In genomic region chr4:84529169-84529751, GRCh38 we compare ENCODE assay signal across 9 cellular contexts. TPM values are rescaled to one million over a fixed set of nuclear protein-coding genes. Genes with fewer than 3 reads are reported as not detected.
DNase-seq lines count a peak whose midpoint lies in the region; ATAC-seq, FAIRE-seq and TF ChIP-seq lines count a peak whose summit lies in the region.
"Had no signal": no experiment of that assay in that cellular context is flagged by ENCODE, and none has a peak within 500 bp of the region (broad histone marks: within the 10 kb centered on the region; RNA-seq: fewer than 3 reads in every experiment).

No MANE protein-coding gene starts in this region.

- H3K4me3 ChIP-seq in A549 (no peak overlapping the region), GM12864 (ENCODE audit: low read depth, low read length) (no peak overlapping the region), astrocyte (ENCODE audit: insufficient read depth, low read depth, low read length) (no peak overlapping the region), right lobe of liver (no peak overlapping the region)

- peaks cover 6% of the 10 kb centered on the region for H3K9me3 Mint-ChIP-seq in astrocyte (ENCODE audit: unreplicated experiment)
- no peaks in the 10 kb centered on the region for H3K9me3 Mint-ChIP-seq in activated CD4-positive, alpha-beta memory T cell treated with anti-CD3 and anti-CD28 coated beads, Interleukin-2, amount 10 ng/mL, durations not matched to agents 7 days and 5 days
- H3K9me3 Mint-ChIP-seq: dendritic cell treated with granulocyte-macrophage colony-stimulating factor and Interleukin-4, amounts not matched to agents 40 ng/mL and 50 ng/mL, for 4 days had no signal

- H3K4me2 ChIP-seq in A549: no peak overlapping the region
- no peak overlapping the region for H3K4me2 ChIP-seq in astrocyte (ENCODE audit: low read length)

- no peaks in the 10 kb centered on the region for H3K27me3 Mint-ChIP-seq in astrocyte (ENCODE audit: low read depth, unreplicated experiment)
- H3K27me3 Mint-ChIP-seq in activated CD4-positive, alpha-beta memory T cell treated with anti-CD3 and anti-CD28 coated beads, Interleukin-2, amount 10 ng/mL, durations not matched to agents 7 days and 5 days: peaks cover 2% of the 10 kb centered on the region

- FAIRE-seq in A549 (lab: Jason Lieb, UNC) (peak; percentile 78), astrocyte (lab: Jason Lieb, UNC) (no peak)

- TF ChIP-seq CTCF in A549 (IDR thresholded peaks at IDR 0.05): peak; percentile 64
- TF ChIP-seq CTCF in GM12864 (IDR thresholded peaks at IDR 0.05; ENCODE audit: low read depth, low read length, missing control alignments): peak; percentile 54
- peak; percentile 73 for TF ChIP-seq CTCF in LNCAP (IDR thresholded peaks at IDR 0.05)
- peak; percentile 61 for TF ChIP-seq CTCF in astrocyte (IDR thresholded peaks at IDR 0.05; ENCODE audit: insufficient read depth, low read depth, low read length)
- peak; percentile 41 to 70 (median 62) for TF ChIP-seq CTCF in right lobe of liver (IDR thresholded peaks at IDR 0.05)

- CTCF ChIA-PET in A549 (lab: Yijun Ruan, JAX): interaction anchor here (0.9 to 2.0 kb wide), 8 partner anchors 8 to 884 kb away, joined by 3 to 10 read pairs (median 4); no protein-coding TSS in a partner anchor
- CTCF ChIA-PET in activated CD4-positive, alpha-beta memory T cell treated with anti-CD3 and anti-CD28 coated beads, Interleukin-2, amount 10 ng/mL, durations not matched to agents 7 days and 5 days (lab: Charles Lee): interaction anchor here (0.6 to 1.8 kb wide), 4 partner anchors 11 to 882 kb away, joined by 3 to 4 read pairs (median 4); no protein-coding TSS in a partner anchor

- peak; percentile 49 to 53 for TF ChIP-seq RAD21 in A549 (conservative IDR thresholded peaks at IDR 0.05 in 1 of 2, IDR thresholded peaks at IDR 0.05 in 1 of 2)

- no peak overlapping the region for H2AFZ ChIP-seq in astrocyte (ENCODE audit: low read depth, low read length)

- peaks cover 2% of the 10 kb centered on the region for H3K4me1 Mint-ChIP-seq in astrocyte (ENCODE audit: low read depth, unreplicated experiment)
- no peaks in the 10 kb centered on the region for H3K4me1 Mint-ChIP-seq in activated CD4-positive, alpha-beta memory T cell treated with anti-CD3 and anti-CD28 coated beads, Interleukin-2, amount 10 ng/mL, durations not matched to agents 7 days and 5 days

- TF ChIP-seq POLR2A in A549 (IDR thresholded peaks at IDR 0.05; ENCODE audit: low read length) (no peak), right lobe of liver (IDR thresholded peaks at IDR 0.05) (no peak)

- intact Hi-C loops in right lobe of liver (cut with DNase I): no loop called here

- no peaks in the 10 kb centered on the region for H3K79me2 ChIP-seq in astrocyte (ENCODE audit: insufficient read depth, low read length)

- no peaks in the 10 kb centered on the region for H3K36me3 Mint-ChIP-seq in astrocyte (ENCODE audit: low read depth, unreplicated experiment)
- H3K36me3 Mint-ChIP-seq in activated CD4-positive, alpha-beta memory T cell treated with anti-CD3 and anti-CD28 coated beads, Interleukin-2, amount 10 ng/mL, durations not matched to agents 7 days and 5 days (ENCODE audit: low read depth): no peaks in the 10 kb centered on the region

- H3K9ac ChIP-seq in astrocyte (ENCODE audit: low read length): no peak overlapping the region

- H3K27ac Mint-ChIP-seq in astrocyte (ENCODE audit: unreplicated experiment): no peak overlapping the region
- H3K27ac Mint-ChIP-seq in activated CD4-positive, alpha-beta memory T cell treated with anti-CD3 and anti-CD28 coated beads, Interleukin-2, amount 10 ng/mL, durations not matched to agents 7 days and 5 days: no peak overlapping the region
- H3K27ac Mint-ChIP-seq: dendritic cell treated with granulocyte-macrophage colony-stimulating factor and Interleukin-4, amounts not matched to agents 40 ng/mL and 50 ng/mL, for 4 days had no signal

- H3K27ac ChIP-seq in A549: no peak overlapping the region
- H3K27ac ChIP-seq in astrocyte (ENCODE audit: low read depth, low read length): no peak overlapping the region
- no peak overlapping the region for H3K27ac ChIP-seq in right lobe of liver

- POLR2A ChIA-PET in A549 (lab: Yijun Ruan, JAX): no interaction called here
- POLR2A ChIA-PET in activated CD4-positive, alpha-beta memory T cell treated with anti-CD3 and anti-CD28 coated beads, Interleukin-2, amount 10 ng/mL, durations not matched to agents 7 days and 5 days (lab: Charles Lee): no interaction called here

- H3K36me3 ChIP-seq in astrocyte (ENCODE audit: insufficient read depth, low read length): no peaks in the 10 kb centered on the region
- H3K36me3 ChIP-seq in right lobe of liver: no peaks in the 10 kb centered on the region

- H3K27me3 ChIP-seq in astrocyte (ENCODE audit: insufficient read depth, low read length): peaks cover 5% of the 10 kb centered on the region
- H3K27me3 ChIP-seq in right lobe of liver: no peaks in the 10 kb centered on the region

- H3K4me3 Mint-ChIP-seq in astrocyte (ENCODE audit: unreplicated experiment): no peak overlapping the region
- no peak overlapping the region for H3K4me3 Mint-ChIP-seq in activated CD4-positive, alpha-beta memory T cell treated with anti-CD3 and anti-CD28 coated beads, Interleukin-2, amount 10 ng/mL, durations not matched to agents 7 days and 5 days
- H3K4me3 Mint-ChIP-seq: dendritic cell treated with granulocyte-macrophage colony-stimulating factor and Interleukin-4, amounts not matched to agents 40 ng/mL and 50 ng/mL, for 4 days had no signal

- no peaks in the 10 kb centered on the region for H4K20me1 ChIP-seq in astrocyte (ENCODE audit: insufficient read depth, low read length)

- no peaks in the 10 kb centered on the region; the same call in 2 of the 3 replicates for H3K9me3 ChIP-seq in A549
- no peaks in the 10 kb centered on the region for H3K9me3 ChIP-seq in astrocyte (ENCODE audit: insufficient read depth, low read depth, low read length)
- H3K9me3 ChIP-seq in right lobe of liver: no peaks in the 10 kb centered on the region

- TF ChIP-seq EP300 in A549 (IDR thresholded peaks at IDR 0.05): no peak

- 94% methylated on average over 2 of the region's 2 CpGs for WGBS in A549 (ENCODE audit: missing lambda C conversion rate)
- WGBS in right lobe of liver (ENCODE audit: insufficient coverage, low coverage, low lambda C conversion rate, missing lambda C conversion rate): 85% methylated on average over 2 of the region's 2 CpGs

- ATAC-seq in A549: peak in 1 of 2 experiments; percentile 61; a peak in 2 of 6 replicates
- ATAC-seq in right lobe of liver: peak in 3 of 4 donors; percentile 35 to 48 (median 39)
- no peak for ATAC-seq in GM21390 (IDR thresholded peaks at IDR 0.05; ENCODE audit: unreplicated experiment)
- no peak for ATAC-seq in GM18870 (IDR thresholded peaks at IDR 0.05; ENCODE audit: unreplicated experiment)

- DNase-seq in A549 (ENCODE audit: low read depth in 1 of 2, low spot score in 1 of 2): peak; percentile 12 to 13
- DNase-seq in GM12864 (ENCODE audit: low read depth): no peak
- no peak for DNase-seq in astrocyte (ENCODE audit: low read depth)
- no peak for DNase-seq in right lobe of liver
- no peak for DNase-seq in activated CD4-positive, alpha-beta memory T cell treated with anti-CD3 and anti-CD28 coated beads, Interleukin-2, amount 10 ng/mL, durations not matched to agents 7 days and 5 days

- H3K4me1 ChIP-seq in A549 (peaks cover 8% of the 10 kb centered on the region; the same call in 2 of the 3 replicates), astrocyte (ENCODE audit: insufficient read depth, low read length) (no peaks in the 10 kb centered on the region), right lobe of liver (no peaks in the 10 kb centered on the region)

TF ChIP-seq in A549, 52 proteins besides CTCF, POLR2A, EP300 and RAD21:
- TF ChIP-seq CBX2 (IDR thresholded peaks at IDR 0.05; ENCODE audit: borderline replicate concordance, low read depth) (no peak), SMC3 (IDR thresholded peaks at IDR 0.05) (peak; percentile 27; the same call in 1 of the 3 replicates)

RNA-seq across cellular contexts. Expression of gene NKX6-1, which starts 30.2 kb away (rescaled TPM):
- polyA plus RNA-seq in A549 (2011; rRNA removed): 0.09 and 0.13 TPM in 2 replicates
- polyA plus RNA-seq in A549 (2012; cell fraction: cytosol; rRNA removed): 0.17 and 0.22 TPM in 2 replicates
- polyA plus RNA-seq in A549 (2012; cell fraction: nucleus; rRNA removed): 0.37 and 0.42 TPM in 2 replicates
- polyA plus RNA-seq in A549 (2017; fragmentation: RNase III; extraction: RNeasy Plus Mini Kit Qiagen cat#74134 plus additional on column Dnase treatment): 0.24 to 0.29 TPM (median 0.28 TPM) in 3 replicates
- polyA minus RNA-seq in A549 (2011; rRNA and poly(A)+ RNA removed): not detected in 2 replicates
- total RNA-seq in astrocyte: 0.14 TPM in 1 of 2 replicates, not detected in the other
- total RNA-seq in right lobe of liver: not detected
- total RNA-seq in activated CD4-positive, alpha-beta memory T cell treated with anti-CD3 and anti-CD28 coated beads, Interleukin-2, amount 10 ng/mL, durations not matched to agents 7 days and 5 days: not detected

RNA-seq across cellular contexts. Expression of gene CDS1, which starts 53.7 kb away (rescaled TPM):
- polyA plus RNA-seq in A549 (2011; rRNA removed) (1.1 and 1.4 TPM in 2 replicates), A549 (2017; fragmentation: RNase III; extraction: RNeasy Plus Mini Kit Qiagen cat#74134 plus additional on column Dnase treatment) (0.46 to 0.55 TPM (median 0.49 TPM) in 3 replicates)
- polyA plus RNA-seq in A549 (2012; cell fraction: cytosol; rRNA removed): 0.20 and 0.25 TPM in 2 replicates
- polyA plus RNA-seq in A549 (2012; cell fraction: nucleus; rRNA removed): 0.26 and 0.36 TPM in 2 replicates
- 0.68 and 0.95 TPM in 2 replicates for polyA minus RNA-seq in A549 (2011; rRNA and poly(A)+ RNA removed)
- total RNA-seq in astrocyte (3.8 and 5.7 TPM in 2 replicates), right lobe of liver (10 to 100 TPM in 1 of 6 experiments, under 1 TPM in 5; 0.06 to 11.2 (median 0.45) TPM)
- total RNA-seq in activated CD4-positive, alpha-beta memory T cell treated with anti-CD3 and anti-CD28 coated beads, Interleukin-2, amount 10 ng/mL, durations not matched to agents 7 days and 5 days: under 1 TPM; 0.33 to 0.53 TPM

Comparison
In these comparisons a context has a peak if more than half of its experiments do, and no peak if none do; other contexts are left out.
1. ATAC-seq: peak in right lobe of liver (3 of 4); none in GM21390 (single experiment) and GM18870 (single experiment).
2. DNase-seq: peak in A549 (2 of 2); none in GM12864 (single experiment), astrocyte (single experiment), right lobe of liver (0 of 3) and activated CD4-positive, alpha-beta memory T cell treated with anti-CD3 and anti-CD28 coated beads, Interleukin-2, amount 10 ng/mL, durations not matched to agents 7 days and 5 days (single experiment).
3. Peak in every context shown above with its lines, with median percentiles within 50 percentile points of each other: CTCF ChIP-seq.